Comparison of ENCODE assay signal across 11 cellular contexts in the genomic region with DNA sequence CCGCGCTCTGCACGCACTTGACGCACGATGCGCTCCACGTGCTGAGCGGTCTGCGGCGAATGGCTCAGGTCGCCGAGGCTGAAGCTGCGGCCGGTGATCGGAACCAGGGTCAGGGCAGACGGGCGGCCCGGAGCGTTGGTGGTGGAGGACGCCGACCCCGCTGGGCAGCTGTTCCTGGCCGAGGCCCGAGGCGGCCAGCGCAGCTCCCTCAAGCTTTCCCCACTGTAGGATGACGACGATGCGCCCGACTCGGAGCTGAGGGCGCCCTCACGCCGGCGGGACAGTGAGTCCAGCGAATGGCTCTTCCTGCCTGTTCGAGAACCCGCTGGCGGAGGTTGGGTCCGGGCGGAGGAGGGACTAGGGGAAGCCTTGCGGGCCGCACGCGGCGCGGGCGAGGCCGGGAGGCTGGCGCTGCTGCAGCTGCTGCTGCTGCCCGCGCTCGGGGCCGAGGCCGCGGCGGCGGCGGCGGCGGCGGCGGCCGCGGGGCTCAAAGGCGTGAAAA. TPM values are rescaled to one million over a fixed set of nuclear protein-coding genes. Genes with fewer than 3 reads are reported as not detected.
DNase-seq lines count a peak whose midpoint lies in the region; ATAC-seq and TF ChIP-seq lines count a peak whose summit lies in the region.
"Had no signal": no experiment of that assay in that cellular context is flagged by ENCODE, and none has a peak within 500 bp of the region (broad histone marks: within the 10 kb centered on the region; RNA-seq: fewer than 3 reads in every experiment).

No MANE protein-coding gene starts in this region.

- H3K27me3 Mint-ChIP-seq in activated T-cell treated with anti-CD3 and anti-CD28 coated beads, Interleukin-2, amount 50 U/mL, for 24 hours = peaks cover 81% of the 10 kb centered on the region
- peaks cover 58% of the 10 kb centered on the region for H3K27me3 Mint-ChIP-seq in activated CD8-positive, alpha-beta T cell treated with anti-CD3 and anti-CD28 coated beads for 36 hours

- WGBS in suprapubic skin = 40% methylated on average over 10 of the region's 66 CpGs

- no peaks in the 10 kb centered on the region for H3K36me3 Mint-ChIP-seq in activated T-cell treated with anti-CD3 and anti-CD28 coated beads, Interleukin-2, amount 50 U/mL, for 24 hours (ENCODE audit: low read depth)
- no peaks in the 10 kb centered on the region for H3K36me3 Mint-ChIP-seq in activated CD8-positive, alpha-beta T cell treated with anti-CD3 and anti-CD28 coated beads for 36 hours (ENCODE audit: low read depth)

- no peaks in the 10 kb centered on the region for H3K9me3 ChIP-seq in SK-N-MC (ENCODE audit: low read depth, low read length)
- H3K9me3 ChIP-seq in iPS-18c (ENCODE audit: control insufficient read depth, insufficient read depth, low read length) = peaks cover 17% of the 10 kb centered on the region
- H3K9me3 ChIP-seq in suprapubic skin = no peaks in the 10 kb centered on the region

- no peak overlapping the region for H3K27ac ChIP-seq in SK-N-MC
- no peak overlapping the region for H3K27ac ChIP-seq in suprapubic skin

- no peak for TF ChIP-seq CTCF in suprapubic skin (IDR thresholded peaks at IDR 0.05)
- TF ChIP-seq CTCF in activated CD8-positive, alpha-beta T cell treated with anti-CD3 and anti-CD28 coated beads for 36 hours (IDR thresholded peaks at IDR 0.05) = no peak

- DNase-seq in activated T-cell treated with anti-CD3 and anti-CD28 coated beads, Interleukin-2, amount 50 U/mL, for 24 hours = no peak
- no peak for DNase-seq in activated T-cell treated with anti-CD3 and anti-CD28 coated beads, Interleukin-2, amount 50 U/mL, for 1 hour
- DNase-seq in SK-N-MC (ENCODE audit: low read depth, low spot score) = no peak
- no peak for DNase-seq in suprapubic skin (ENCODE audit: low spot score in 2 of 2)
- no peak for DNase-seq in activated CD8-positive, alpha-beta T cell treated with anti-CD3 and anti-CD28 coated beads for 36 hours
- DNase-seq in effector CD4-positive, alpha-beta T cell = no peak
- DNase-seq: activated effector memory CD4-positive, alpha-beta T cell treated with Interleukin-2 at 50 U/mL for 16 hours; NCI-H1105; occipital lobe had no signal

- intact Hi-C loops in activated CD8-positive, alpha-beta T cell treated with anti-CD3 and anti-CD28 coated beads for 36 hours (cut with micrococcal nuclease) = loop anchor here (2.0 kb wide), 1 partner anchor 18 kb away; no protein-coding TSS in a partner anchor

- no peaks in the 10 kb centered on the region for H3K36me3 ChIP-seq in SK-N-MC (ENCODE audit: insufficient read depth, low read length)
- no peaks in the 10 kb centered on the region for H3K36me3 ChIP-seq in suprapubic skin

- peaks cover 14% of the 10 kb centered on the region for H3K4me1 Mint-ChIP-seq in activated T-cell treated with anti-CD3 and anti-CD28 coated beads, Interleukin-2, amount 50 U/mL, for 24 hours (ENCODE audit: low read depth)
- peaks cover 5% of the 10 kb centered on the region for H3K4me1 Mint-ChIP-seq in activated CD8-positive, alpha-beta T cell treated with anti-CD3 and anti-CD28 coated beads for 36 hours (ENCODE audit: low read depth)

- POLR2A ChIA-PET in activated CD8-positive, alpha-beta T cell treated with anti-CD3 and anti-CD28 coated beads for 36 hours (lab: Charles Lee) = interaction anchor here (0.6 to 0.7 kb wide), 2 partner anchors 24 to 195 kb away, joined by 3 read pairs; no protein-coding TSS in a partner anchor

- TF ChIP-seq POLR2A in suprapubic skin (IDR thresholded peaks at IDR 0.05) = no peak

- no peak for ATAC-seq in activated CD8-positive, alpha-beta T cell treated with anti-CD3 and anti-CD28 coated beads for 36 hours
- no peak for ATAC-seq in GM18907 (IDR thresholded peaks at IDR 0.05; ENCODE audit: unreplicated experiment)

- H3K9ac ChIP-seq in SK-N-MC (ENCODE audit: insufficient read length) = no peak overlapping the region

- CTCF ChIA-PET in activated CD8-positive, alpha-beta T cell treated with anti-CD3 and anti-CD28 coated beads for 36 hours (lab: Charles Lee) = interaction anchor here (0.8 to 5.9 kb wide), 10 partner anchors 10 to 331 kb away, joined by 3 to 52 read pairs (median 6); no protein-coding TSS in a partner anchor

- H3K4me3 ChIP-seq in SK-N-MC = peak overlapping the region; percentile 77
- peak overlapping the region; percentile 15; the same call in 1 of the 2 replicates for H3K4me3 ChIP-seq in iPS-18c (ENCODE audit: insufficient read depth, low read depth, low read length)
- peak overlapping the region; percentile 55 for H3K4me3 ChIP-seq in suprapubic skin

- H3K9me3 Mint-ChIP-seq in activated T-cell treated with anti-CD3 and anti-CD28 coated beads, Interleukin-2, amount 50 U/mL, for 24 hours = no peaks in the 10 kb centered on the region
- no peaks in the 10 kb centered on the region for H3K9me3 Mint-ChIP-seq in activated CD8-positive, alpha-beta T cell treated with anti-CD3 and anti-CD28 coated beads for 36 hours

- peaks cover 34% of the 10 kb centered on the region for H3K4me1 ChIP-seq in suprapubic skin

- no peak overlapping the region for H3K27ac Mint-ChIP-seq in activated T-cell treated with anti-CD3 and anti-CD28 coated beads, Interleukin-2, amount 50 U/mL, for 24 hours
- H3K27ac Mint-ChIP-seq in activated CD8-positive, alpha-beta T cell treated with anti-CD3 and anti-CD28 coated beads for 36 hours = no peak overlapping the region

- peak overlapping the region; percentile 20 for H3K4me3 Mint-ChIP-seq in activated T-cell treated with anti-CD3 and anti-CD28 coated beads, Interleukin-2, amount 50 U/mL, for 24 hours
- no peak overlapping the region for H3K4me3 Mint-ChIP-seq in activated CD8-positive, alpha-beta T cell treated with anti-CD3 and anti-CD28 coated beads for 36 hours

- TF ChIP-seq EP300 in suprapubic skin (IDR thresholded peaks at IDR 0.05) = no peak

- H3K27me3 ChIP-seq in suprapubic skin = peaks cover 89% of the 10 kb centered on the region

RNA-seq across cellular contexts. Expression of a gene that starts 2.0 kb away (rescaled TPM):
- under 1 TPM in 2 of 4 donors, not detected in 2; 0.13 to 0.34 TPM for total RNA-seq in suprapubic skin
- not detected for total RNA-seq in activated CD8-positive, alpha-beta T cell treated with anti-CD3 and anti-CD28 coated beads for 36 hours

RNA-seq across cellular contexts. Expression of a gene that starts 38.7 kb away (rescaled TPM):
- 10 to 100 TPM; 45.1 to 60.4 (median 56.7) TPM for total RNA-seq in suprapubic skin
- total RNA-seq in activated CD8-positive, alpha-beta T cell treated with anti-CD3 and anti-CD28 coated beads for 36 hours = 10 to 100 TPM; 35.7 to 36.2 TPM

Comparison
In these comparisons a context has a peak if more than half of its experiments do, and no peak if none do; other contexts are left out.
1. H3K4me3 ChIP-seq: peak in every context shown above with its lines; median percentile 77 in SK-N-MC; 55 in suprapubic skin; 15 in iPS-18c.